37 cellular contexts compared by ENCODE assay signal in genomic region chr6:137655291-137655690, GRCh38.
"Had no signal": no experiment of that assay in that cellular context is flagged by ENCODE, and none has a peak within 500 bp of the region (broad histone marks: within the 10 kb centered on the region; RNA-seq: fewer than 3 reads in every experiment).

No MANE protein-coding gene starts in this region.

- H3K27ac ChIP-seq: adrenal gland, ascending aorta, body of pancreas, brain microvascular endothelial cell, breast epithelium, cardiac muscle cell had no signal

- H3K9me3 Mint-ChIP-seq: activated naive CD4-positive, alpha-beta T cell treated with anti-CD3 and anti-CD28 coated beads, Interleukin-2, amount 50 U/mL, for 24 hours; activated T-cell treated with anti-CD3 and anti-CD28 coated beads, Interleukin-2, amount 50 U/mL, for 72 hours; activated T-helper 17 cell treated with anti-CD3 and anti-CD28 coated beads, Interleukin-2, amount 50 U/mL, for 72 hours had no signal

- H3K4me3 ChIP-seq: adrenal gland, ascending aorta, body of pancreas, breast epithelium, cardiac muscle cell had no signal

- H3K27me3 ChIP-seq: adrenal gland, ascending aorta, body of pancreas, brain microvascular endothelial cell, breast epithelium, cardiac muscle cell had no signal

- H3K36me3 ChIP-seq: adrenal gland, ascending aorta, brain microvascular endothelial cell, breast epithelium, cardiac muscle cell had no signal

- H3K27me3 Mint-ChIP-seq: activated naive CD4-positive, alpha-beta T cell treated with anti-CD3 and anti-CD28 coated beads, Interleukin-2, amount 50 U/mL, for 24 hours; activated naive CD8-positive, alpha-beta T cell treated with anti-CD3 and anti-CD28 coated beads for 36 hours; activated naive CD8-positive, alpha-beta T cell treated with anti-CD3 and anti-CD28 coated beads, Interleukin-2, amount 10 ng/mL, durations not matched to agents 7 days and 5 days; activated T-helper 17 cell treated with anti-CD3 and anti-CD28 coated beads, Interleukin-2, amount 50 U/mL, for 72 hours; central memory CD8-positive, alpha-beta T cell had no signal

- H3K27ac Mint-ChIP-seq: activated naive CD4-positive, alpha-beta T cell treated with anti-CD3 and anti-CD28 coated beads for 36 hours; activated naive CD4-positive, alpha-beta T cell treated with anti-CD3 and anti-CD28 coated beads, Interleukin-2, amount 10 ng/mL, durations not matched to agents 7 days and 5 days; activated naive CD4-positive, alpha-beta T cell treated with anti-CD3 and anti-CD28 coated beads, Interleukin-2, amount 50 U/mL, for 24 hours; activated naive CD4-positive, alpha-beta T cell treated with anti-CD3 and anti-CD28 coated beads, Interleukin-2, amount 50 U/mL, for 72 hours; activated naive CD8-positive, alpha-beta T cell; activated naive CD8-positive, alpha-beta T cell treated with anti-CD3 and anti-CD28 coated beads for 36 hours; activated naive CD8-positive, alpha-beta T cell treated with anti-CD3 and anti-CD28 coated beads, Interleukin-2, amount 10 ng/mL, durations not matched to agents 7 days and 5 days; activated naive CD8-positive, alpha-beta T cell treated with anti-CD3 and anti-CD28 coated beads, Interleukin-2, amount 50 U/mL, for 24 hours; activated T-cell treated with anti-CD3 and anti-CD28 coated beads, Interleukin-2, amount 50 U/mL, for 24 hours; activated T-cell treated with anti-CD3 and anti-CD28 coated beads, Interleukin-2, amount 50 U/mL, for 72 hours; activated T-helper 1 cell treated with anti-CD3 and anti-CD28 coated beads, Interleukin-12 subunit alpha, Interleukin-12 subunit beta, Interleukin-2, Interleukin-4 antibody, amounts not matched to agents 30 ng/mL and 10 ng/mL and 1 ng/mL, durations not matched to agents 14 hours and 24 hours and 36 hours; activated T-helper 17 cell treated with anti-CD3 and anti-CD28 coated beads, Interleukin-2, amount 50 U/mL, for 72 hours; activated T-helper 2 cell treated with anti-CD3 and anti-CD28 coated beads, Interferon-gamma antibody, Interleukin-2, Interleukin-4, amounts not matched to agents 10 μg/mL and 5 μg/mL and 100 μg/mL, durations not matched to agents 14 hours and 24 hours and 36 hours; brain had no signal

- DNase-seq: activated effector memory CD4-positive, alpha-beta T cell treated with anti-CD3 and anti-CD28 coated beads, Interleukin-2, amount 50 U/mL, for 16 hours; activated effector memory CD4-positive, alpha-beta T cell treated with Interleukin-2 at 50 U/mL for 16 hours; activated gamma-delta T cell; activated gamma-delta T cell treated with Interleukin-2 at 50 U/mL for 16 hours; activated naive CD4-positive, alpha-beta T cell; activated naive CD4-positive, alpha-beta T cell treated with anti-CD3 and anti-CD28 coated beads for 36 hours; activated naive CD4-positive, alpha-beta T cell treated with anti-CD3 and anti-CD28 coated beads, Interleukin-2, amount 10 ng/mL, durations not matched to agents 7 days and 5 days; activated naive CD4-positive, alpha-beta T cell treated with anti-CD3 and anti-CD28 coated beads, Interleukin-2, amount 50 U/mL, for 16 hours; activated naive CD4-positive, alpha-beta T cell treated with Interleukin-2 at 50 U/mL for 16 hours; activated naive CD8-positive, alpha-beta T cell treated with anti-CD3 and anti-CD28 coated beads for 36 hours; activated naive CD8-positive, alpha-beta T cell treated with anti-CD3 and anti-CD28 coated beads, Interleukin-2, amount 10 ng/mL, durations not matched to agents 7 days and 5 days; activated naive CD8-positive, alpha-beta T cell treated with anti-CD3 and anti-CD28 coated beads, Interleukin-2, amount 50 U/mL, for 24 hours; activated T-cell treated with anti-CD3 and anti-CD28 coated beads, Interleukin-2, amount 50 U/mL, for 1 hour; activated T-cell treated with anti-CD3 and anti-CD28 coated beads, Interleukin-2, amount 50 U/mL, for 24 hours; activated T-cell treated with anti-CD3 and anti-CD28 coated beads, Interleukin-2, amount 50 U/mL, for 4 hours; activated T-cell treated with anti-CD3 and anti-CD28 coated beads, Interleukin-2, amount 50 U/mL, for 48 hours; activated T-cell treated with anti-CD3 and anti-CD28 coated beads, Interleukin-2, amount 50 U/mL, for 72 hours; adrenal gland; amniotic stem cell; anterior cingulate cortex; aorta; body of pancreas; brain microvascular endothelial cell; caudate nucleus; central memory CD4-positive, alpha-beta T cell; cerebellar nuclear complex had no signal

- H3K36me3 Mint-ChIP-seq: activated naive CD4-positive, alpha-beta T cell treated with anti-CD3 and anti-CD28 coated beads, Interleukin-2, amount 50 U/mL, for 24 hours; activated naive CD8-positive, alpha-beta T cell; activated naive CD8-positive, alpha-beta T cell treated with anti-CD3 and anti-CD28 coated beads, Interleukin-2, amount 10 ng/mL, durations not matched to agents 7 days and 5 days had no signal

- ATAC-seq: activated naive CD4-positive, alpha-beta T cell treated with anti-CD3 and anti-CD28 coated beads, Interleukin-2, amount 50 U/mL, for 72 hours; activated naive CD8-positive, alpha-beta T cell treated with anti-CD3 and anti-CD28 coated beads, Interleukin-2, amount 50 U/mL, for 24 hours; activated T-cell treated with anti-CD3 and anti-CD28 coated beads, Interleukin-2, amount 50 U/mL, for 4 hours; activated T-cell treated with anti-CD3 and anti-CD28 coated beads, Interleukin-2, amount 50 U/mL, for 72 hours; activated T-helper 17 cell treated with anti-CD3 and anti-CD28 coated beads, Interleukin-2, amount 50 U/mL, for 72 hours; body of pancreas had no signal

- H3K4me1 ChIP-seq: adrenal gland, ascending aorta, breast epithelium had no signal

- H3K4me1 Mint-ChIP-seq: activated naive CD4-positive, alpha-beta T cell treated with anti-CD3 and anti-CD28 coated beads, Interleukin-2, amount 50 U/mL, for 24 hours; brain; central memory CD8-positive, alpha-beta T cell had no signal

- H3K4me3 Mint-ChIP-seq: activated naive CD4-positive, alpha-beta T cell treated with anti-CD3 and anti-CD28 coated beads for 36 hours; activated naive CD4-positive, alpha-beta T cell treated with anti-CD3 and anti-CD28 coated beads, Interleukin-2, amount 10 ng/mL, durations not matched to agents 7 days and 5 days; activated naive CD4-positive, alpha-beta T cell treated with anti-CD3 and anti-CD28 coated beads, Interleukin-2, amount 50 U/mL, for 24 hours; activated naive CD8-positive, alpha-beta T cell; activated naive CD8-positive, alpha-beta T cell treated with anti-CD3 and anti-CD28 coated beads for 36 hours; activated naive CD8-positive, alpha-beta T cell treated with anti-CD3 and anti-CD28 coated beads, Interleukin-2, amount 10 ng/mL, durations not matched to agents 7 days and 5 days; activated naive CD8-positive, alpha-beta T cell treated with anti-CD3 and anti-CD28 coated beads, Interleukin-2, amount 50 U/mL, for 24 hours; activated T-cell treated with anti-CD3 and anti-CD28 coated beads, Interleukin-2, amount 50 U/mL, for 24 hours; activated T-cell treated with anti-CD3 and anti-CD28 coated beads, Interleukin-2, amount 50 U/mL, for 4 hours; activated T-cell treated with anti-CD3 and anti-CD28 coated beads, Interleukin-2, amount 50 U/mL, for 72 hours; activated T-helper 1 cell treated with anti-CD3 and anti-CD28 coated beads, Interleukin-12 subunit alpha, Interleukin-12 subunit beta, Interleukin-2, Interleukin-4 antibody, amounts not matched to agents 30 ng/mL and 10 ng/mL and 1 ng/mL, durations not matched to agents 14 hours and 24 hours and 36 hours; activated T-helper 17 cell treated with anti-CD3 and anti-CD28 coated beads, Interleukin-2, amount 50 U/mL, for 72 hours; brain; central memory CD8-positive, alpha-beta T cell had no signal
